In genomic region chr22:29307658-29308147, GRCh38 we compare ENCODE assay signal across 8 cellular contexts. TPM values are rescaled to one million over a fixed set of nuclear protein-coding genes. Genes with fewer than 3 reads are reported as not detected.
A peak's percentile ranks its signal among the peaks of the same experiment; 100 is the strongest.
DNase-seq lines count a peak whose midpoint lies in the region; ATAC-seq, FAIRE-seq and TF ChIP-seq lines count a peak whose summit lies in the region.

No MANE protein-coding gene starts in this region.

- no peaks in the 10 kb centered on the region for H3K36me3 Mint-ChIP-seq in activated CD4-positive, alpha-beta T cell treated with anti-CD3 and anti-CD28 coated beads, Interleukin-2, amount 10 ng/mL, durations not matched to agents 7 days and 5 days (ENCODE audit: low read depth)
- H3K36me3 Mint-ChIP-seq in astrocyte (ENCODE audit: low read depth, unreplicated experiment) = peaks cover 2% of the 10 kb centered on the region

- POLR2A ChIA-PET in activated CD4-positive, alpha-beta T cell treated with anti-CD3 and anti-CD28 coated beads, Interleukin-2, amount 10 ng/mL, durations not matched to agents 7 days and 5 days (lab: Charles Lee) = no interaction called here
- POLR2A ChIA-PET in HepG2 (lab: Yijun Ruan, JAX) = no interaction called here

- H3K27ac Mint-ChIP-seq in activated CD4-positive, alpha-beta T cell treated with anti-CD3 and anti-CD28 coated beads, Interleukin-2, amount 10 ng/mL, durations not matched to agents 7 days and 5 days = peak overlapping the region; percentile 31
- peak overlapping the region; percentile 83 for H3K27ac Mint-ChIP-seq in astrocyte (ENCODE audit: unreplicated experiment)

- peaks cover 52% of the 10 kb centered on the region for H3K4me1 ChIP-seq in astrocyte (ENCODE audit: insufficient read depth, low read length)
- H3K4me1 ChIP-seq in HepG2 (ENCODE audit: insufficient read depth, low read length) = peaks cover 66% of the 10 kb centered on the region
- H3K4me1 ChIP-seq in testis = peaks cover 54% of the 10 kb centered on the region

- peaks cover 22% of the 10 kb centered on the region for H4K20me1 ChIP-seq in astrocyte (ENCODE audit: insufficient read depth, low read length)
- H4K20me1 ChIP-seq in HepG2 (ENCODE audit: insufficient read depth, low read length) = no peaks in the 10 kb centered on the region

- H2AFZ ChIP-seq in astrocyte (ENCODE audit: low read depth, low read length) = no peak overlapping the region
- no peak overlapping the region for H2AFZ ChIP-seq in HepG2 (ENCODE audit: low read length)

- H3K36me3 ChIP-seq in astrocyte (ENCODE audit: insufficient read depth, low read length) (no peaks in the 10 kb centered on the region), HepG2 (replicated peaks in 1 of 2; ENCODE audit: control insufficient read depth in 1 of 2, insufficient read depth in 2 of 2, low read length in 2 of 2) (no peaks in the 10 kb centered on the region), testis (ENCODE audit: low read depth, missing control alignments) (no peaks in the 10 kb centered on the region)

- no peak for DNase-seq in activated CD4-positive, alpha-beta T cell treated with anti-CD3 and anti-CD28 coated beads, Interleukin-2, amount 10 ng/mL, durations not matched to agents 7 days and 5 days
- no peak for DNase-seq in activated CD4-positive, alpha-beta T cell treated with anti-CD3 and anti-CD28 coated beads for 48 hours
- no peak for DNase-seq in astrocyte (ENCODE audit: low read depth)
- DNase-seq in HepG2 (ENCODE audit: low spot score) = no peak
- DNase-seq in testis = no peak
- DNase-seq in omental fat pad (ENCODE audit: low spot score) = no peak
- DNase-seq in EL = no peak

- TF ChIP-seq RAD21 in HepG2 (CRISPR knock-in tag; IDR thresholded peaks at IDR 0.05) = no peak

- TF ChIP-seq POLR2A in HepG2 (IDR thresholded peaks at IDR 0.05; ENCODE audit: insufficient read depth in 1 of 2, low read depth in 2 of 2, low read length in 2 of 2) (no peak), testis (IDR thresholded peaks at IDR 0.05) (no peak)

- ATAC-seq in HepG2 = no peak
- ATAC-seq in omental fat pad (ENCODE audit: low FRiP score) = no peak
- ATAC-seq in GM21619 (IDR thresholded peaks at IDR 0.05; ENCODE audit: unreplicated experiment) = no peak

- H3K4me2 ChIP-seq in astrocyte (ENCODE audit: low read length) = peak overlapping the region; percentile 92
- H3K4me2 ChIP-seq in HepG2 (ENCODE audit: low read depth, low read length) = peak overlapping the region; percentile 88

- no peak for TF ChIP-seq EP300 in HepG2 (IDR thresholded peaks at IDR 0.05; ENCODE audit: low read depth in 2 of 2, low read length in 2 of 2)
- TF ChIP-seq EP300 in HepG2 (CRISPR knock-in tag; IDR thresholded peaks at IDR 0.05; ENCODE audit: borderline replicate concordance) = no peak

- no peaks in the 10 kb centered on the region for H3K9me3 Mint-ChIP-seq in activated CD4-positive, alpha-beta T cell treated with anti-CD3 and anti-CD28 coated beads, Interleukin-2, amount 10 ng/mL, durations not matched to agents 7 days and 5 days
- H3K9me3 Mint-ChIP-seq in astrocyte (ENCODE audit: unreplicated experiment) = no peaks in the 10 kb centered on the region

- BruUV-seq in HepG2 (replicated peaks; lab: Mats Ljungman, UMichigan) = no TSS peak

- H3K4me3 ChIP-seq in astrocyte (ENCODE audit: insufficient read depth, low read depth, low read length) (peak overlapping the region; percentile 79), HepG2 (replicated peaks in 1 of 3; ENCODE audit: insufficient read depth in 1 of 3, low read depth in 2 of 3, low read length in 3 of 3) (peak overlapping the region; percentile 74 to 88 (median 83)), testis (peak overlapping the region; percentile 86 to 88)

- CTCF ChIA-PET in activated CD4-positive, alpha-beta T cell treated with anti-CD3 and anti-CD28 coated beads, Interleukin-2, amount 10 ng/mL, durations not matched to agents 7 days and 5 days (lab: Charles Lee) = no interaction called here
- CTCF ChIA-PET in HepG2 (lab: Yijun Ruan, JAX; ENCODE audit: low intra/inter-chr PET ratio, low total read pairs) = interaction anchor here (2.2 kb wide), 1 partner anchor 52 kb away, joined by 8 read pairs; no protein-coding TSS in a partner anchor

- peaks cover 37% of the 10 kb centered on the region for H3K4me1 Mint-ChIP-seq in activated CD4-positive, alpha-beta T cell treated with anti-CD3 and anti-CD28 coated beads, Interleukin-2, amount 10 ng/mL, durations not matched to agents 7 days and 5 days
- H3K4me1 Mint-ChIP-seq in astrocyte (ENCODE audit: low read depth, unreplicated experiment) = peaks cover 4% of the 10 kb centered on the region

- H3K27me3 ChIP-seq in astrocyte (ENCODE audit: insufficient read depth, low read length) (no peaks in the 10 kb centered on the region), HepG2 (ENCODE audit: control insufficient read depth in 1 of 2, insufficient read depth in 2 of 2, low read length in 2 of 2) (no peaks in the 10 kb centered on the region), testis (no peaks in the 10 kb centered on the region)

- FAIRE-seq in astrocyte (lab: Jason Lieb, UNC) (no peak), HepG2 (lab: Jason Lieb, UNC) (no peak)

- peak overlapping the region; percentile 73 for H3K4me3 Mint-ChIP-seq in activated CD4-positive, alpha-beta T cell treated with anti-CD3 and anti-CD28 coated beads, Interleukin-2, amount 10 ng/mL, durations not matched to agents 7 days and 5 days
- H3K4me3 Mint-ChIP-seq in astrocyte (ENCODE audit: unreplicated experiment) = peak overlapping the region; percentile 91

- H3K9ac ChIP-seq in astrocyte (ENCODE audit: low read length) (peak overlapping the region; percentile 84), HepG2 (ENCODE audit: insufficient read depth, low read depth, low read length) (peak overlapping the region; percentile 62; the same call in 1 of the 2 replicates)

- 88% methylated on average over 6 of the region's 17 CpGs for WGBS in HepG2 (ENCODE audit: low lambda C conversion rate)
- WGBS in testis, 2 donors = 40 to 71% methylated on average over 16 to 17 of the region's 17 CpGs

- TF ChIP-seq CTCF in astrocyte (IDR thresholded peaks at IDR 0.05; ENCODE audit: insufficient read depth, low read depth, low read length) (no peak), HepG2 (CRISPR knock-in tag; IDR thresholded peaks at IDR 0.05) (no peak), testis (IDR thresholded peaks at IDR 0.05) (no peak), omental fat pad (IDR thresholded peaks at IDR 0.05) (no peak)

- intact Hi-C loops in HepG2 (cut with micrococcal nuclease; ENCODE audit: unreplicated experiment) = no loop called here
- intact Hi-C loops in testis (cut with DNase I; ENCODE audit: low total_unique reads) = no loop called here

- H3K27me3 Mint-ChIP-seq in activated CD4-positive, alpha-beta T cell treated with anti-CD3 and anti-CD28 coated beads, Interleukin-2, amount 10 ng/mL, durations not matched to agents 7 days and 5 days = peaks cover 28% of the 10 kb centered on the region
- no peaks in the 10 kb centered on the region for H3K27me3 Mint-ChIP-seq in astrocyte (ENCODE audit: low read depth, unreplicated experiment)

- H3K9me3 ChIP-seq in astrocyte (ENCODE audit: insufficient read depth, low read depth, low read length) = no peaks in the 10 kb centered on the region
- no peaks in the 10 kb centered on the region for H3K9me3 ChIP-seq in HepG2 (ENCODE audit: low read length)
- no peaks in the 10 kb centered on the region for H3K9me3 ChIP-seq in testis

- H3K27ac ChIP-seq in astrocyte (ENCODE audit: low read depth, low read length) = peak overlapping the region; percentile 78
- no peak overlapping the region for H3K27ac ChIP-seq in HepG2 (ENCODE audit: extremely low read length, insufficient read depth, low read length)
- H3K27ac ChIP-seq in testis = peak overlapping the region; percentile 74 to 82

- in situ Hi-C loops in HepG2 (cut with HindIII; ENCODE audit: extremely low pct_ligation_motif_present, low pct_unique_long_range_greater_than_20kb) = loop anchor here (5.0 kb wide), 1 partner anchor 50 kb away; no protein-coding TSS in a partner anchor

- peaks cover 34% of the 10 kb centered on the region for H3K79me2 ChIP-seq in astrocyte (ENCODE audit: insufficient read depth, low read length)
- no peaks in the 10 kb centered on the region for H3K79me2 ChIP-seq in HepG2 (ENCODE audit: insufficient read depth, low read length)

RNA-seq across cellular contexts. Expression of gene GAS2L1, which starts 1.3 kb away (rescaled TPM):
- total RNA-seq in activated CD4-positive, alpha-beta T cell treated with anti-CD3 and anti-CD28 coated beads, Interleukin-2, amount 10 ng/mL, durations not matched to agents 7 days and 5 days = 1 to 10 TPM; 4.7 to 5.1 TPM
- total RNA-seq in astrocyte (24.3 and 26.0 TPM in 2 replicates), HepG2 (2016; rRNA removed; fragmentation: Illumina TruSeq; extraction: Trizol) (2.6 and 3.3 TPM in 2 replicates), testis (100 to 1,000 TPM; 191 to 197 TPM), omental fat pad (10 to 100 TPM; 13.4 to 29.0 (median 22.7) TPM)
- 3.1 TPM in 2 replicates for total RNA-seq in HepG2 (2016; cell fraction: cytosol; rRNA removed; fragmentation: Illumina TruSeq; extraction: Trizol; ENCODE audit: low read depth)
- 1.9 and 3.4 TPM in 2 replicates for total RNA-seq in HepG2 (2016; cell fraction: insoluble cytoplasmic fraction; rRNA removed; fragmentation: Illumina TruSeq; extraction: Trizol)
- total RNA-seq in HepG2 (2016; cell fraction: membrane; rRNA removed; fragmentation: Illumina TruSeq; extraction: Trizol) = 6.6 and 6.7 TPM in 2 replicates
- 2.1 and 2.7 TPM in 2 replicates for total RNA-seq in HepG2 (2016; cell fraction: nucleus; rRNA removed; fragmentation: Illumina TruSeq; extraction: Trizol)
- polyA plus RNA-seq in HepG2 (2011; rRNA removed) (1.8 and 2.2 TPM in 2 replicates), testis (ENCODE audit: insufficient read depth, low read depth, low replicate concordance) (84.9 TPM)
- 1.8 and 3.2 TPM in 2 replicates for polyA plus RNA-seq in HepG2 (2011; cell fraction: cytosol; rRNA removed)
- 6.0 and 8.0 TPM in 2 replicates for polyA plus RNA-seq in HepG2 (2011; cell fraction: nucleus; rRNA removed)
- 0.98 and 1.3 TPM in 2 replicates for polyA plus RNA-seq in HepG2 (2012)
- polyA plus RNA-seq in HepG2 (2016; cell fraction: cytosol; fragmentation: Illumina TruSeq; extraction: Trizol; ENCODE audit: low read depth) = 4.1 and 4.7 TPM in 2 replicates
- polyA plus RNA-seq in HepG2 (2016; cell fraction: insoluble cytoplasmic fraction; fragmentation: Illumina TruSeq; extraction: Trizol; ENCODE audit: low read depth) = 3.4 and 4.4 TPM in 2 replicates
- 7.9 and 8.8 TPM in 2 replicates for polyA plus RNA-seq in HepG2 (2016; cell fraction: membrane; fragmentation: Illumina TruSeq; extraction: Trizol; ENCODE audit: low read depth)
- polyA plus RNA-seq in HepG2 (2016; cell fraction: nucleus; fragmentation: Illumina TruSeq; extraction: Trizol; ENCODE audit: insufficient read depth, low read depth) = 5.9 and 7.0 TPM in 2 replicates
- polyA minus RNA-seq in HepG2 (2011; rRNA and poly(A)+ RNA removed; ENCODE audit: low replicate concordance) = 2.7 and 10.4 TPM in 2 replicates
- polyA minus RNA-seq in HepG2 (2011; cell fraction: cytosol; rRNA and poly(A)+ RNA removed) = 1.5 and 1.6 TPM in 2 replicates
- polyA minus RNA-seq in HepG2 (2011; cell fraction: nucleus; rRNA and poly(A)+ RNA removed) = 1.9 and 3.5 TPM in 2 replicates

RNA-seq across cellular contexts. Expression of gene RASL10A, which starts 7.8 kb away (rescaled TPM):
- under 1 TPM; 0.37 to 0.92 TPM for total RNA-seq in activated CD4-positive, alpha-beta T cell treated with anti-CD3 and anti-CD28 coated beads, Interleukin-2, amount 10 ng/mL, durations not matched to agents 7 days and 5 days
- total RNA-seq in astrocyte (0.19 and 1.5 TPM in 2 replicates), HepG2 (2016; rRNA removed; fragmentation: Illumina TruSeq; extraction: Trizol) (0.22 TPM in 1 of 2 replicates, not detected in the other), testis (10 to 100 TPM in 1 of 2 donors, 1 to 10 TPM in 1; 7.1 to 10.4 TPM), omental fat pad (1 to 10 TPM in 2 of 4 donors, under 1 TPM in 1, not detected in 1; 0.56 to 2.6 (median 1.5) TPM)
- total RNA-seq in HepG2 (2016; cell fraction: cytosol; rRNA removed; fragmentation: Illumina TruSeq; extraction: Trizol; ENCODE audit: low read depth) = not detected in 2 replicates
- not detected in 2 replicates for total RNA-seq in HepG2 (2016; cell fraction: insoluble cytoplasmic fraction; rRNA removed; fragmentation: Illumina TruSeq; extraction: Trizol)
- not detected in 2 replicates for total RNA-seq in HepG2 (2016; cell fraction: membrane; rRNA removed; fragmentation: Illumina TruSeq; extraction: Trizol)
- total RNA-seq in HepG2 (2016; cell fraction: nucleus; rRNA removed; fragmentation: Illumina TruSeq; extraction: Trizol) = not detected in 2 replicates
- polyA plus RNA-seq in HepG2 (2011; rRNA removed) (0.05 and 0.08 TPM in 2 replicates), testis (ENCODE audit: insufficient read depth, low read depth, low replicate concordance) (2.2 TPM)
- polyA plus RNA-seq in HepG2 (2011; cell fraction: cytosol; rRNA removed) = 0.08 and 0.17 TPM in 2 replicates
- 0.40 and 1.6 TPM in 2 replicates for polyA plus RNA-seq in HepG2 (2011; cell fraction: nucleus; rRNA removed)
- not detected in 2 replicates for polyA plus RNA-seq in HepG2 (2012)
- polyA plus RNA-seq in HepG2 (2016; cell fraction: cytosol; fragmentation: Illumina TruSeq; extraction: Trizol; ENCODE audit: low read depth) = not detected in 2 replicates
- polyA plus RNA-seq in HepG2 (2016; cell fraction: insoluble cytoplasmic fraction; fragmentation: Illumina TruSeq; extraction: Trizol; ENCODE audit: low read depth) = not detected in 2 replicates
- polyA plus RNA-seq in HepG2 (2016; cell fraction: membrane; fragmentation: Illumina TruSeq; extraction: Trizol; ENCODE audit: low read depth) = not detected in 2 replicates
- 1.5 TPM in 1 of 2 replicates, not detected in the other for polyA plus RNA-seq in HepG2 (2016; cell fraction: nucleus; fragmentation: Illumina TruSeq; extraction: Trizol; ENCODE audit: insufficient read depth, low read depth)
- polyA minus RNA-seq in HepG2 (2011; rRNA and poly(A)+ RNA removed; ENCODE audit: low replicate concordance) = 0.09 TPM in 1 of 2 replicates, not detected in the other
- polyA minus RNA-seq in HepG2 (2011; cell fraction: cytosol; rRNA and poly(A)+ RNA removed) = not detected in 2 replicates
- polyA minus RNA-seq in HepG2 (2011; cell fraction: nucleus; rRNA and poly(A)+ RNA removed) = not detected in 2 replicates

RNA-seq across cellular contexts. Expression of gene EWSR1, which starts 39.6 kb away (rescaled TPM):
- total RNA-seq in activated CD4-positive, alpha-beta T cell treated with anti-CD3 and anti-CD28 coated beads, Interleukin-2, amount 10 ng/mL, durations not matched to agents 7 days and 5 days = 100 to 1,000 TPM; 329 to 400 TPM
- total RNA-seq in astrocyte = 173 and 199 TPM in 2 replicates
- total RNA-seq in HepG2 (2016; rRNA removed; fragmentation: Illumina TruSeq; extraction: Trizol) = 167 and 211 TPM in 2 replicates
- 28.9 and 32.2 TPM in 2 replicates for total RNA-seq in HepG2 (2016; cell fraction: cytosol; rRNA removed; fragmentation: Illumina TruSeq; extraction: Trizol; ENCODE audit: low read depth)
- 146 and 211 TPM in 2 replicates for total RNA-seq in HepG2 (2016; cell fraction: insoluble cytoplasmic fraction; rRNA removed; fragmentation: Illumina TruSeq; extraction: Trizol)
- total RNA-seq in HepG2 (2016; cell fraction: membrane; rRNA removed; fragmentation: Illumina TruSeq; extraction: Trizol) = 47.2 and 49.1 TPM in 2 replicates
- total RNA-seq in HepG2 (2016; cell fraction: nucleus; rRNA removed; fragmentation: Illumina TruSeq; extraction: Trizol) = 216 and 251 TPM in 2 replicates
- polyA plus RNA-seq in HepG2 (2011; rRNA removed) = 326 and 401 TPM in 2 replicates
- 202 and 208 TPM in 2 replicates for polyA plus RNA-seq in HepG2 (2011; cell fraction: cytosol; rRNA removed)
- 687 and 755 TPM in 2 replicates for polyA plus RNA-seq in HepG2 (2011; cell fraction: nucleus; rRNA removed)
- 138 and 189 TPM in 2 replicates for polyA plus RNA-seq in HepG2 (2012)
- polyA plus RNA-seq in HepG2 (2016; cell fraction: cytosol; fragmentation: Illumina TruSeq; extraction: Trizol; ENCODE audit: low read depth) = 22.8 and 25.5 TPM in 2 replicates
- polyA plus RNA-seq in HepG2 (2016; cell fraction: insoluble cytoplasmic fraction; fragmentation: Illumina TruSeq; extraction: Trizol; ENCODE audit: low read depth) = 183 and 203 TPM in 2 replicates
- 29.2 and 38.3 TPM in 2 replicates for polyA plus RNA-seq in HepG2 (2016; cell fraction: membrane; fragmentation: Illumina TruSeq; extraction: Trizol; ENCODE audit: low read depth)
- polyA plus RNA-seq in HepG2 (2016; cell fraction: nucleus; fragmentation: Illumina TruSeq; extraction: Trizol; ENCODE audit: insufficient read depth, low read depth) = 477 and 502 TPM in 2 replicates
- polyA minus RNA-seq in HepG2 (2011; rRNA and poly(A)+ RNA removed; ENCODE audit: low replicate concordance) = 381 and 574 TPM in 2 replicates
- 103 and 111 TPM in 2 replicates for polyA minus RNA-seq in HepG2 (2011; cell fraction: cytosol; rRNA and poly(A)+ RNA removed)
- polyA minus RNA-seq in HepG2 (2011; cell fraction: nucleus; rRNA and poly(A)+ RNA removed) = 302 and 303 TPM in 2 replicates
- total RNA-seq in testis = 100 to 1,000 TPM; 286 to 336 TPM
- polyA plus RNA-seq in testis (ENCODE audit: insufficient read depth, low read depth, low replicate concordance) = 451 TPM
- 100 to 1,000 TPM; 190 to 274 (median 202) TPM for total RNA-seq in omental fat pad

RNA-seq across cellular contexts. Expression of gene RHBDD3, which starts 39.9 kb away (rescaled TPM):
- 10 to 100 TPM; 31.2 to 33.0 TPM for total RNA-seq in activated CD4-positive, alpha-beta T cell treated with anti-CD3 and anti-CD28 coated beads, Interleukin-2, amount 10 ng/mL, durations not matched to agents 7 days and 5 days
- 35.6 and 39.2 TPM in 2 replicates for total RNA-seq in astrocyte
- total RNA-seq in HepG2 (2016; rRNA removed; fragmentation: Illumina TruSeq; extraction: Trizol) = 12.6 and 26.7 TPM in 2 replicates
- total RNA-seq in HepG2 (2016; cell fraction: cytosol; rRNA removed; fragmentation: Illumina TruSeq; extraction: Trizol; ENCODE audit: low read depth) = 8.3 and 9.2 TPM in 2 replicates
- 12.3 and 26.7 TPM in 2 replicates for total RNA-seq in HepG2 (2016; cell fraction: insoluble cytoplasmic fraction; rRNA removed; fragmentation: Illumina TruSeq; extraction: Trizol)
- 16.9 and 21.6 TPM in 2 replicates for total RNA-seq in HepG2 (2016; cell fraction: membrane; rRNA removed; fragmentation: Illumina TruSeq; extraction: Trizol)
- 24.7 and 26.9 TPM in 2 replicates for total RNA-seq in HepG2 (2016; cell fraction: nucleus; rRNA removed; fragmentation: Illumina TruSeq; extraction: Trizol)
- polyA plus RNA-seq in HepG2 (2011; rRNA removed) = 12.1 and 21.0 TPM in 2 replicates
- 10.6 and 17.9 TPM in 2 replicates for polyA plus RNA-seq in HepG2 (2011; cell fraction: cytosol; rRNA removed)
- 38.6 and 38.8 TPM in 2 replicates for polyA plus RNA-seq in HepG2 (2011; cell fraction: nucleus; rRNA removed)
- 8.5 and 12.8 TPM in 2 replicates for polyA plus RNA-seq in HepG2 (2012)
- 6.5 and 10.4 TPM in 2 replicates for polyA plus RNA-seq in HepG2 (2016; cell fraction: cytosol; fragmentation: Illumina TruSeq; extraction: Trizol; ENCODE audit: low read depth)
- polyA plus RNA-seq in HepG2 (2016; cell fraction: insoluble cytoplasmic fraction; fragmentation: Illumina TruSeq; extraction: Trizol; ENCODE audit: low read depth) = 10.8 and 11.3 TPM in 2 replicates
- polyA plus RNA-seq in HepG2 (2016; cell fraction: membrane; fragmentation: Illumina TruSeq; extraction: Trizol; ENCODE audit: low read depth) = 11.9 and 12.6 TPM in 2 replicates
- 59.8 and 60.3 TPM in 2 replicates for polyA plus RNA-seq in HepG2 (2016; cell fraction: nucleus; fragmentation: Illumina TruSeq; extraction: Trizol; ENCODE audit: insufficient read depth, low read depth)
- polyA minus RNA-seq in HepG2 (2011; rRNA and poly(A)+ RNA removed; ENCODE audit: low replicate concordance) = 9.9 and 18.2 TPM in 2 replicates
- 5.7 and 7.1 TPM in 2 replicates for polyA minus RNA-seq in HepG2 (2011; cell fraction: cytosol; rRNA and poly(A)+ RNA removed)
- polyA minus RNA-seq in HepG2 (2011; cell fraction: nucleus; rRNA and poly(A)+ RNA removed) = 7.7 and 9.3 TPM in 2 replicates
- total RNA-seq in testis = 10 to 100 TPM; 66.8 to 99.2 TPM
- polyA plus RNA-seq in testis (ENCODE audit: insufficient read depth, low read depth, low replicate concordance) = 55.1 TPM
- 10 to 100 TPM; 15.0 to 30.8 (median 25.4) TPM for total RNA-seq in omental fat pad
